Comparison of ENCODE assay signal across 13 cellular contexts in the genomic region with DNA sequence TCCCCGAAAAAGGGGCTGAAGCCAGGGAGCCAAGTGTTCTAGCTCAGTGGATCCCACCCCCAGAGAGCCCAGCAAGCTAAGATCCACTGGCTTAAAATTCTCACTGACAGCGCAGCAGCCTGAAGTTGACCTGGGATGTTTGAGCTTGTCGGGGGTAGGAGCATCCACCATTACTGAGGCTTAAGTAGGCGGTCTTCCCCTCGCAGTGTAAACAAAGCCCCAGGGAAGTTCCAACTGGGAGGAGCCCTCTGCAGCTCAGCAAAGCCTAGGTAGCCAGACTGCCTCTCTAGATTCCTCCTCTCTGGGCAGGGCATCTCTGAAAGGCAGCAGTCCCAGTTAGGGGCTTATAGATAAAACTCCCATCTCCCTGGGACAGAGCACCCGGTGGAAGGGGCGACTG. TPM values are rescaled to one million over a fixed set of nuclear protein-coding genes. Genes with fewer than 3 reads are reported as not detected.
A peak's percentile ranks its signal among the peaks of the same experiment; 100 is the strongest.
DNase-seq lines count a peak whose midpoint lies in the region; TF ChIP-seq lines count a peak whose summit lies in the region.
"Not testable (repeated sequence)": the region's sequence is repeated elsewhere in the genome, so short reads cannot be mapped to it uniquely, and the experiment has no call there.
"Had no signal": no experiment of that assay in that cellular context is flagged by ENCODE, and none has a peak within 500 bp of the region (broad histone marks: within the 10 kb centered on the region; RNA-seq: fewer than 3 reads in every experiment).

No MANE protein-coding gene starts in this region.

- H3K27ac ChIP-seq in PC-9: peak overlapping the region; percentile 92
- not testable (repeated sequence) for H3K27ac ChIP-seq in mammary epithelial cell (ENCODE audit: insufficient read depth, low read depth, low read length)

- H3K9me2 ChIP-seq in PC-9 (ENCODE audit: insufficient read depth): not testable (repeated sequence)

- not testable (repeated sequence) for H3K4me1 ChIP-seq in NT2/D1 (ENCODE audit: insufficient read depth, insufficient read length); mammary epithelial cell (ENCODE audit: insufficient read depth, low read length)
- H3K4me1 ChIP-seq in PC-9 (replicated peaks; ENCODE audit: insufficient read depth): peaks cover 21% of the 10 kb centered on the region

- intact Hi-C loops in PC-9 (cut with micrococcal nuclease; ENCODE audit: unreplicated experiment); mammary epithelial cell (cut with micrococcal nuclease): not testable (repeated sequence)

- H3F3A ChIP-seq in PC-9 (ENCODE audit: insufficient read depth, low read depth): not testable (repeated sequence)

- not testable (repeated sequence) for H3K36me3 ChIP-seq in NT2/D1 (ENCODE audit: insufficient read depth, insufficient read length, low read length); PC-9 (ENCODE audit: low read depth); mammary epithelial cell (ENCODE audit: insufficient read depth, low read length)

- not testable (repeated sequence) for H3K27me3 Mint-ChIP-seq in osteocyte (ENCODE audit: unreplicated experiment)

- not testable (repeated sequence) for H3K4me3 Mint-ChIP-seq in osteocyte (ENCODE audit: unreplicated experiment)

- H3K9ac ChIP-seq in NT2/D1 (ENCODE audit: insufficient read length, low read depth); mammary epithelial cell (ENCODE audit: insufficient read depth, low read length): not testable (repeated sequence)

- H4K20me1 ChIP-seq in PC-9 (ENCODE audit: insufficient read depth); mammary epithelial cell (ENCODE audit: insufficient read depth, low read length): not testable (repeated sequence)

- 66% methylated on average over 6 of the region's 7 CpGs for WGBS in mammary epithelial cell (ENCODE audit: low coverage, missing lambda C conversion rate)

- not testable (repeated sequence) for H3K9me3 ChIP-seq in NT2/D1 (ENCODE audit: insufficient read depth, low read length); PC-9 (ENCODE audit: insufficient read depth, low read depth); mammary epithelial cell (replicated peaks; ENCODE audit: insufficient read depth, low read length)

- H3K9me3 Mint-ChIP-seq in osteocyte (ENCODE audit: unreplicated experiment): peaks cover 43% of the 10 kb centered on the region

- CTCF ChIA-PET in PC-9 (lab: Charles Lee): not testable (repeated sequence)
- CTCF ChIA-PET in mammary epithelial cell (lab: Charles Lee; ENCODE audit: low non-redundant PET): interaction anchor here (0.7 kb wide), 1 partner anchor 207 kb away, joined by 4 read pairs; no protein-coding TSS in a partner anchor

- TF ChIP-seq CTCF in PC-9 (conservative IDR thresholded peaks at IDR 0.05); mammary epithelial cell (conservative IDR thresholded peaks at IDR 0.05 in 1 of 2, IDR thresholded peaks at IDR 0.05 in 1 of 2; ENCODE audit: extremely low read depth in 1 of 2, insufficient read depth in 1 of 2, low read depth in 1 of 2, low read length in 2 of 2); epithelial cell of esophagus (IDR thresholded peaks at IDR 0.05; ENCODE audit: insufficient read depth, low read depth, low read length, missing control alignments); osteocyte (IDR thresholded peaks at IDR 0.05): not testable (repeated sequence)

- POLR2A ChIA-PET in PC-9 (lab: Charles Lee; ENCODE audit: unreplicated experiment): not testable (repeated sequence)

- H3K79me2 ChIP-seq in PC-9 (ENCODE audit: low read depth); mammary epithelial cell (ENCODE audit: insufficient read depth, low read length): not testable (repeated sequence)

- H3K27me3 ChIP-seq in NT2/D1 (ENCODE audit: insufficient read depth, insufficient read length); PC-9 (ENCODE audit: insufficient read depth, low read depth); mammary epithelial cell (ENCODE audit: insufficient read depth, low read length): not testable (repeated sequence)

- not testable (repeated sequence) for H3K4me1 Mint-ChIP-seq in osteocyte (ENCODE audit: unreplicated experiment)

- dilution Hi-C loops in mammary epithelial cell (cut with HindIII; ENCODE audit: low sequenced_read_pairs): not testable (repeated sequence)

- H2AFZ ChIP-seq in PC-9: peak overlapping the region; percentile 67; the same call in 1 of the 2 replicates
- not testable (repeated sequence) for H2AFZ ChIP-seq in mammary epithelial cell (ENCODE audit: low read depth, low read length)

- H3K4me3 ChIP-seq in NT2/D1 (ENCODE audit: insufficient read length, low read depth); mammary epithelial cell (replicated peaks in 1 of 3; ENCODE audit: insufficient read depth in 1 of 3, low read depth in 2 of 3, low read length in 3 of 3); epithelial cell of esophagus (ENCODE audit: low read length): not testable (repeated sequence)
- peak overlapping the region; percentile 36; the same call in 1 of the 2 replicates for H3K4me3 ChIP-seq in PC-9

- BruUV-seq in PC-9 (replicated peaks; lab: Mats Ljungman, UMichigan); mammary epithelial cell (replicated peaks; lab: Mats Ljungman, UMichigan): not testable (repeated sequence)

- not testable (repeated sequence) for H3K36me3 Mint-ChIP-seq in osteocyte (ENCODE audit: unreplicated experiment)

- DNase-seq in HT-29 (ENCODE audit: low spot score) (peak; percentile 14), NT2/D1 (ENCODE audit: low read depth, low spot score) (peak; percentile 22), mammary epithelial cell (peak; percentile 17), epithelial cell of esophagus (ENCODE audit: low read depth) (peak; percentile 14), osteocyte (ENCODE audit: extremely low spot score, unreplicated experiment) (peak; percentile 44)
- not testable (repeated sequence) for DNase-seq in PC-9

- H3K27ac Mint-ChIP-seq in osteocyte (ENCODE audit: unreplicated experiment): not testable (repeated sequence)

- in situ Hi-C loops in mammary epithelial cell (cut with MboI; ENCODE audit: low sequenced_read_pairs in 2 of 2): not testable (repeated sequence)

- H3K4me2 ChIP-seq in PC-9: peak overlapping the region; percentile 70
- not testable (repeated sequence) for H3K4me2 ChIP-seq in mammary epithelial cell (ENCODE audit: insufficient read depth, low read depth, low read length)

RNA-seq across cellular contexts. Expression of gene FGF16, which starts 56.8 kb away (rescaled TPM):
- not detected in 2 replicates for total RNA-seq in HT-29 (2014; rRNA removed; shearing (Covaris generic))
- total RNA-seq in PC-9 (2021): not detected in 2 replicates
- not detected for total RNA-seq in mammary epithelial cell
- polyA plus RNA-seq in mammary epithelial cell: not detected
- polyA minus RNA-seq in mammary epithelial cell: not detected
- total RNA-seq in osteocyte: not detected in 2 replicates
- total RNA-seq: A673; CD4-positive, alpha-beta memory T cell; CD4-positive, CD25-positive, alpha-beta regulatory T cell; CD8-positive, alpha-beta memory T cell; Daoy had no signal
- polyA plus RNA-seq: AG04450; CD14-positive monocyte; CD4-positive, alpha-beta memory T cell; CD4-positive, CD25-positive, alpha-beta regulatory T cell; CD8-positive, alpha-beta memory T cell had no signal
